In the genomic region with DNA sequence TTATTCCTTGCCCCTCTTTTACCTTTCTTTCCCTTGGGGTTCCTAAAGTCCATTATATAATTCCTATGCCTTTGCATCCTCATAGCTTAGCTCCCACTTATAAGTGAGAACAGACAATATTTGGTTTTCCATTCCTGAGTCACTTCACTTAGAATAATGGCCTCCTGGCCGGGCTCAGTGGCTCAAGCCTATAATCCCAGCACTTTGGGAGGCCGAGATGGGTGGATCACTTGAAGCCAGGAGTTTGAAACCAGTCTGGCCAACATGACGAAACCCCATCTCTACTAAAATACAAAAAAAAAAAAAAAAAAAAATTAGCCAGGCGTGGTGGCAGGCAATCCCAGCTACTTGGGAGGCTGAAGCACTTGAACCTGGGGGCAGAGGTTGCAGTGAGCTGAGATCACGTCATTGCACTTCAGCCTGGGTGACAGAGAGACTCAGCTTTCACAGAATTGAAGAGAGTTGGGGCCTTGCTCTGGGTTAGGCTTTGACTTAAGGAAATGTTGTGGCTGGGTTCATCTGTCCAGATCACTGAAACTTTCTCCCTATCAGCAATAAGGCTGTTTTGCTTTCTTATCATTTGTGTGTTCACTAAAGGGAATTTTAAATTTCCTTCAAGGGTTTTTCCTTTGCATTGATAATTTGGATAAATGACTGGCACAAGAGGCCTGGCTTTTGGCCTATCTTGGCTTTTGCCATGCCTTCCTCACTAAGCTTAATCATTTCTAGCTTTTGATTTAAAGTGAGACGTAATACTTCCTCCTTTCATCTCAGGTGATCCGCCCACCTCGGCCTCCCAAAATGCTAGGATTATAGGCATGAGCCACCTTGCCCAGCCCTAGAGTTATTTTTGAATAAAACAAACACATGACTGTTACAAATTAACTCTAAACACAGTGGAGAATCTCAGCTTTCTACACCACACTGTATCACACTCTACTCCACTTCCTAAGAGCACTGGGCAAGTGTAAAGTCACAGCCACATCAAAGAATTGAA, we compare ENCODE assay signal across 12 cellular contexts. TPM values are rescaled to one million over a fixed set of nuclear protein-coding genes. Genes with fewer than 3 reads are reported as not detected.
DNase-seq lines count a peak whose midpoint lies in the region; ATAC-seq, FAIRE-seq and TF ChIP-seq lines count a peak whose summit lies in the region.
"Not testable (repeated sequence)": the region's sequence is repeated elsewhere in the genome, so short reads cannot be mapped to it uniquely, and the experiment has no call there.
"Had no signal": no experiment of that assay in that cellular context is flagged by ENCODE, and none has a peak within 500 bp of the region (broad histone marks: within the 10 kb centered on the region; RNA-seq: fewer than 3 reads in every experiment).

No MANE protein-coding gene starts in this region.

- H3K4me3 ChIP-seq in A549; epithelial cell of proximal tubule (ENCODE audit: low read depth, low read length): not testable (repeated sequence)

- H3K9me3 ChIP-seq in A549, result not testable (repeated sequence)

- not testable (repeated sequence) for TF ChIP-seq CTCF in A549 (IDR thresholded peaks at IDR 0.05); epithelial cell of proximal tubule (conservative IDR thresholded peaks at IDR 0.05; ENCODE audit: low read depth, low read length)

- 38% methylated on average over 7 of the region's 8 CpGs for WGBS in A549 (ENCODE audit: missing lambda C conversion rate)

- peaks cover 23% of the 10 kb centered on the region for H3K4me1 ChIP-seq in A549

- peak in 1 of 2 experiments; percentile 78 for DNase-seq in A549 (ENCODE audit: low read depth in 1 of 2, low spot score in 1 of 2)
- peak; percentile 31 for DNase-seq in LoVo (ENCODE audit: low spot score)
- DNase-seq in epithelial cell of proximal tubule (ENCODE audit: low read depth), result peak; percentile 20
- peak; percentile 84 for DNase-seq in mucosa of gallbladder (ENCODE audit: low spot score)

- POLR2A ChIA-PET in A549 (lab: Yijun Ruan, JAX), result interaction anchor here (0.5 to 1.6 kb wide), 3 partner anchors 24 to 131 kb away, joined by 4 to 10 read pairs (median 8); partner anchors contain the start of gene FLVCR1

- not testable (repeated sequence) for FAIRE-seq in A549 (lab: Jason Lieb, UNC)

- H3K27ac ChIP-seq in A549, result peak overlapping the region; percentile 61 to 83

- TF ChIP-seq POLR2A in A549 (IDR thresholded peaks at IDR 0.05; ENCODE audit: low read length), result not testable (repeated sequence)

- peak overlapping the region; percentile 69 for H3K4me2 ChIP-seq in A549

- TF ChIP-seq RAD21 in A549 (conservative IDR thresholded peaks at IDR 0.05 in 1 of 2, IDR thresholded peaks at IDR 0.05 in 1 of 2), result not testable (repeated sequence)

- TF ChIP-seq EP300 in A549 (IDR thresholded peaks at IDR 0.05), result not testable (repeated sequence)

- CTCF ChIA-PET in A549 (lab: Yijun Ruan, JAX), result interaction anchor here (0.6 to 1.2 kb wide), 3 partner anchors 8 to 97 kb away, joined by 3 to 4 read pairs (median 3); no protein-coding TSS in a partner anchor

- ATAC-seq in A549 (peak; percentile 77 to 89; a peak in 5 of 6 replicates), GM18508 (IDR thresholded peaks at IDR 0.05; ENCODE audit: insufficient read depth, unreplicated experiment) (peak; percentile 73), GM19438 (IDR thresholded peaks at IDR 0.05; ENCODE audit: low read depth, unreplicated experiment) (peak; percentile 83), HG02588 (IDR thresholded peaks at IDR 0.05; ENCODE audit: unreplicated experiment) (peak; percentile 68), HG03097 (IDR thresholded peaks at IDR 0.05; ENCODE audit: low FRiP score, unreplicated experiment) (peak; percentile 72)

TF ChIP-seq in A549, 52 proteins besides CTCF, POLR2A, EP300 and RAD21:
- TF ChIP-seq MAX (IDR thresholded peaks at IDR 0.05) (0 out of 2 replicates have a peak, but pooled peaks have one; percentile 32), HOXB13 (CRISPR knock-in tag; IDR thresholded peaks at IDR 0.05; ENCODE audit: low read depth) (peak; percentile 56; the same call in 1 of the 2 replicates), ZNF302 (CRISPR knock-in tag; IDR thresholded peaks at IDR 0.05) (peak; percentile 72; the same call in 1 of the 2 replicates), FOXS1 (CRISPR knock-in tag; IDR thresholded peaks at IDR 0.05) (peak; percentile 57; the same call in 1 of the 2 replicates)

RNA-seq across cellular contexts. Expression of gene SPATA45, which starts 13.9 kb away (rescaled TPM):
- polyA plus RNA-seq in A549 (2011; rRNA removed) (0.18 and 0.33 TPM in 2 replicates), A549 (2017; fragmentation: RNase III; extraction: RNeasy Plus Mini Kit Qiagen cat#74134 plus additional on column Dnase treatment) (not detected in 3 replicates)
- polyA plus RNA-seq in A549 (2012; cell fraction: cytosol; rRNA removed), result not detected in 2 replicates
- not detected in 2 replicates for polyA plus RNA-seq in A549 (2012; cell fraction: nucleus; rRNA removed)
- polyA minus RNA-seq in A549 (2011; rRNA and poly(A)+ RNA removed), result not detected in 2 replicates
- total RNA-seq in epithelial cell of proximal tubule (not detected in 2 replicates), mucosa of gallbladder (0.60 TPM)
- total RNA-seq: A172; CD8-positive, alpha-beta T cell; G401; omental fat pad had no signal

RNA-seq across cellular contexts. Expression of gene FLVCR1, which starts 24.6 kb away (rescaled TPM):
- polyA plus RNA-seq in A549 (2011; rRNA removed) (13.7 and 15.4 TPM in 2 replicates), A549 (2017; fragmentation: RNase III; extraction: RNeasy Plus Mini Kit Qiagen cat#74134 plus additional on column Dnase treatment) (12.0 to 14.9 TPM (median 14.9 TPM) in 3 replicates)
- polyA plus RNA-seq in A549 (2012; cell fraction: cytosol; rRNA removed), result 6.6 and 8.7 TPM in 2 replicates
- polyA plus RNA-seq in A549 (2012; cell fraction: nucleus; rRNA removed), result 11.5 and 11.7 TPM in 2 replicates
- polyA minus RNA-seq in A549 (2011; rRNA and poly(A)+ RNA removed), result 26.4 and 27.0 TPM in 2 replicates
- total RNA-seq in epithelial cell of proximal tubule (6.9 and 7.0 TPM in 2 replicates), mucosa of gallbladder (9.4 TPM)

RNA-seq across cellular contexts. Expression of gene TATDN3, which starts 41.8 kb away (rescaled TPM):
- polyA plus RNA-seq in A549 (2011; rRNA removed) (20.3 and 22.6 TPM in 2 replicates), A549 (2017; fragmentation: RNase III; extraction: RNeasy Plus Mini Kit Qiagen cat#74134 plus additional on column Dnase treatment) (10.3 to 11.4 TPM (median 11.1 TPM) in 3 replicates)
- polyA plus RNA-seq in A549 (2012; cell fraction: cytosol; rRNA removed), result 5.2 and 5.8 TPM in 2 replicates
- polyA plus RNA-seq in A549 (2012; cell fraction: nucleus; rRNA removed), result 2.4 and 3.5 TPM in 2 replicates
- polyA minus RNA-seq in A549 (2011; rRNA and poly(A)+ RNA removed), result 5.5 and 8.1 TPM in 2 replicates
- total RNA-seq in epithelial cell of proximal tubule (10.7 and 12.9 TPM in 2 replicates), mucosa of gallbladder (10.1 TPM)

RNA-seq across cellular contexts. Expression of gene NSL1, which starts 41.9 kb away (rescaled TPM):
- 47.9 and 56.9 TPM in 2 replicates for polyA plus RNA-seq in A549 (2011; rRNA removed)
- 36.4 and 39.2 TPM in 2 replicates for polyA plus RNA-seq in A549 (2012; cell fraction: cytosol; rRNA removed)
- polyA plus RNA-seq in A549 (2012; cell fraction: nucleus; rRNA removed), result 15.9 and 25.5 TPM in 2 replicates
- 44.0 to 45.6 TPM (median 44.9 TPM) in 3 replicates for polyA plus RNA-seq in A549 (2017; fragmentation: RNase III; extraction: RNeasy Plus Mini Kit Qiagen cat#74134 plus additional on column Dnase treatment)
- polyA minus RNA-seq in A549 (2011; rRNA and poly(A)+ RNA removed), result 11.1 and 15.3 TPM in 2 replicates
- 31.2 and 52.6 TPM in 2 replicates for total RNA-seq in epithelial cell of proximal tubule
- 29.7 TPM for total RNA-seq in mucosa of gallbladder
